ENCODE assay signal across 8 cellular contexts in the genomic region with DNA sequence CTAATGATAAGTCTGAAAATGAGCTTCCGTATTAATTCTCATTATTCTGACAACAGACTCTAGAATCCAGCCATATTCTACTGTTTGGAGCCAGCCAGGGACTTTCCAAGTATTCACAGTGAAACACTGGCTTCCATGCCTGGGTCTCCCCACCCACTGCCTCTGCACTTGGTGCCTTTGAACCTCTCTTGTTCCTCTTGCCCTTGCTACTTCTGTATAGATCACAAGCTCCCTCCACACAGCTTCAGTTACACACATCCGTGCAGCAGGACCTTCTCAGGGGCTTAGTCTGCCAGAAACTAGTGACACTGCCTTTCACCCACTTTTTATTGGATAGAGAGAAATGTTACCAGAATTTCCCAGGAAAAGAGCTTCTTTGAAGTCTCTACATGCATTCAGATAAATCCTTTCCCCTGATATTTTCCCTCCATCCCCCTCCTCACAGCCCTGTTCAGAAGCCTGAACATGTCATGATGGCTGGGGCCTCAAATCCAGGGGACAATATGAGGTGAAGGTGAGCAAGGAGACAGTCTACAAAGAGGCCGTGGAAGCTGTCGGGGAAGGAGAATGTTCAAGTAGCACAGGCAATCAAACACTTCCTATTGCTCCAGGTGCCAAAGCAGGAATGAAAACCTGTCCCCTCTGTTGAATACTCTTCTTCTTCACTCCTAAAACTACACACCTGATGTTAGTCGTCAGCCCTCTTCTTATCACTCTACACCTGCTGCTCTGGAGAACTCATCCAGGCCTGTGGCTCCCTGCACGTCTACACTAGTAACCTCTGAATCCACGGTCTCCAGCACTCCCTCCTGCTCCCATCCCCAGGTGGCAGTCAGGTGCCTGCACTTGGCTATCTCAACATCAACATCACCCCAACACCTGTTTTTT. TPM values are rescaled to one million over a fixed set of nuclear protein-coding genes. Genes with fewer than 3 reads are reported as not detected.
A peak's percentile ranks its signal among the peaks of the same experiment; 100 is the strongest.
DNase-seq lines count a peak whose midpoint lies in the region; ATAC-seq lines count a peak whose summit lies in the region.

No MANE protein-coding gene starts in this region.

- peak overlapping the region; percentile 67 for H3K4ac ChIP-seq in neuronal stem cell (ENCODE audit: low read length)

- no peak overlapping the region for H2BK12ac ChIP-seq in neuronal stem cell (ENCODE audit: low read length)

- H2AK5ac ChIP-seq in neuronal stem cell (ENCODE audit: low read depth, low read length): no peak overlapping the region

- no peak overlapping the region for H2AFZ ChIP-seq in neuronal stem cell (ENCODE audit: low read length)

- peak overlapping the region; percentile 53 for H2BK5ac ChIP-seq in neuronal stem cell (ENCODE audit: low read length)

- H3K27ac ChIP-seq in neuronal stem cell (replicated peaks; ENCODE audit: low read length): no peak overlapping the region

- no peak overlapping the region for H4K8ac ChIP-seq in neuronal stem cell (ENCODE audit: low read depth, low read length)

- H3K4me3 ChIP-seq in neuronal stem cell (ENCODE audit: low read length in 2 of 2): no peak overlapping the region

- no peaks in the 10 kb centered on the region for H3K4me1 ChIP-seq in neuronal stem cell (ENCODE audit: control insufficient read depth in 2 of 2, insufficient read depth in 1 of 2, low read depth in 1 of 2, low read length in 2 of 2)

- peaks cover 2% of the 10 kb centered on the region for H3K79me1 ChIP-seq in neuronal stem cell (ENCODE audit: low read depth, low read length)

- H3K4me2 ChIP-seq in neuronal stem cell (ENCODE audit: insufficient read depth, low read length, poor library complexity, severe bottlenecking): no peak overlapping the region

- no peak overlapping the region for H2BK15ac ChIP-seq in neuronal stem cell (ENCODE audit: low read length)

- no peak overlapping the region for H2BK120ac ChIP-seq in neuronal stem cell (ENCODE audit: low read depth, low read length)

- no peaks in the 10 kb centered on the region for H3K9me3 ChIP-seq in neuronal stem cell (replicated peaks in 1 of 2; ENCODE audit: control insufficient read depth in 2 of 2, insufficient read depth in 1 of 2, low read depth in 1 of 2, low read length in 2 of 2)

- peak overlapping the region; percentile 41 for H3K18ac ChIP-seq in neuronal stem cell (ENCODE audit: low read length)

- no peak overlapping the region for H3K9ac ChIP-seq in neuronal stem cell (ENCODE audit: low read depth, low read length, poor library complexity)

- ATAC-seq in GM19463 (IDR thresholded peaks at IDR 0.05; ENCODE audit: unreplicated experiment): peak; percentile 75
- peak; percentile 48 for ATAC-seq in HG03457 (IDR thresholded peaks at IDR 0.05; ENCODE audit: unreplicated experiment)

- H4K91ac ChIP-seq in neuronal stem cell (ENCODE audit: low read depth, low read length, poor library complexity): no peak overlapping the region

- no peak overlapping the region for H3K23ac ChIP-seq in neuronal stem cell (ENCODE audit: low read depth, low read length, poor library complexity)

- H3K14ac ChIP-seq in neuronal stem cell (ENCODE audit: low read length): no peak overlapping the region

- no peaks in the 10 kb centered on the region for H3K36me3 ChIP-seq in neuronal stem cell (replicated peaks in 1 of 2; ENCODE audit: control insufficient read depth in 2 of 2, insufficient read depth in 2 of 2, low read length in 2 of 2)

- peak; percentile 88 for DNase-seq in GDM1 (lab: John Stamatoyannopoulos, UW)
- peak; percentile 18 for DNase-seq in cerebellar cortex (ENCODE audit: low spot score)
- DNase-seq in neuronal stem cell (ENCODE audit: low spot score): no peak
- DNase-seq in ureter (ENCODE audit: low spot score): no peak
- DNase-seq in Kasumi-1 (lab: John Stamatoyannopoulos, UW): no peak
- DNase-seq in activated CD4-positive, CD25-positive, alpha-beta regulatory T cell treated with anti-CD3 and anti-CD28 coated beads, Interleukin-2, amount 50 U/mL, for 72 hours: no peak

- peaks cover 0 to 19% (median 0%) of the 10 kb centered on the region in 3 experiments for H3K27me3 ChIP-seq in neuronal stem cell (ENCODE audit: control insufficient read depth in 3 of 3, insufficient read depth in 3 of 3, low read depth in 1 of 3, low read length in 3 of 3)

- WGBS in neuronal stem cell (ENCODE audit: extremely low coverage in 2 of 2, insufficient read length in 2 of 2, insufficient replicate concordance in 1 of 2), 2 donors: no CpG with 5 or more reads among the region's 7 CpGs

RNA-seq across cellular contexts. Expression of a gene that starts 20.1 kb away (rescaled TPM):
- 12.8 TPM for polyA plus RNA-seq in neuronal stem cell (2013, experiment 1 of 2)
- polyA plus RNA-seq in neuronal stem cell (2013, experiment 2 of 2): 13.6 TPM
- 25.6 TPM for total RNA-seq in ureter

RNA-seq across cellular contexts. Expression of a gene that starts 43.9 kb away (rescaled TPM):
- 2.2 TPM for polyA plus RNA-seq in neuronal stem cell (2013, experiment 1 of 2)
- polyA plus RNA-seq in neuronal stem cell (2013, experiment 2 of 2): 2.2 TPM
- 145 TPM for total RNA-seq in ureter

RNA-seq across cellular contexts. Expression of a gene that starts 46.2 kb away (rescaled TPM):
- 45.7 TPM for polyA plus RNA-seq in neuronal stem cell (2013, experiment 1 of 2)
- polyA plus RNA-seq in neuronal stem cell (2013, experiment 2 of 2): 42.1 TPM
- total RNA-seq in ureter: 82.5 TPM

Comparison
In these comparisons a context has a peak if more than half of its experiments do, and no peak if none do; other contexts are left out.
1. DNase-seq: peak in GDM1 (single experiment) and cerebellar cortex (single experiment); none in neuronal stem cell (single experiment), ureter (single experiment), Kasumi-1 (0 of 2) and activated CD4-positive, CD25-positive, alpha-beta regulatory T cell treated with anti-CD3 and anti-CD28 coated beads, Interleukin-2, amount 50 U/mL, for 72 hours (single experiment).